In genomic region chr3:76293856-76294255, GRCh38 we compare ENCODE assay signal across 6 cellular contexts.
"Had no signal": no experiment of that assay in that cellular context is flagged by ENCODE, and none has a peak within 500 bp of the region (broad histone marks: within the 10 kb centered on the region; RNA-seq: fewer than 3 reads in every experiment).

No MANE protein-coding gene starts in this region.

- DNase-seq: GM23248, GOT3, HFFc6 had no signal

- H3K9ac ChIP-seq: GM23248 had no signal

- H2AFZ ChIP-seq: GM23248 had no signal

- H3K4me3 ChIP-seq: GM23248, HAP-1 had no signal

- H3K36me3 ChIP-seq: HAP-1 had no signal

- FAIRE-seq: HepG2 had no signal

- H3K27ac ChIP-seq: GM23248, HL-60 had no signal

- H3K9me3 ChIP-seq: HAP-1 had no signal
